Comparison of ENCODE assay signal across 10 cellular contexts in the genomic region with DNA sequence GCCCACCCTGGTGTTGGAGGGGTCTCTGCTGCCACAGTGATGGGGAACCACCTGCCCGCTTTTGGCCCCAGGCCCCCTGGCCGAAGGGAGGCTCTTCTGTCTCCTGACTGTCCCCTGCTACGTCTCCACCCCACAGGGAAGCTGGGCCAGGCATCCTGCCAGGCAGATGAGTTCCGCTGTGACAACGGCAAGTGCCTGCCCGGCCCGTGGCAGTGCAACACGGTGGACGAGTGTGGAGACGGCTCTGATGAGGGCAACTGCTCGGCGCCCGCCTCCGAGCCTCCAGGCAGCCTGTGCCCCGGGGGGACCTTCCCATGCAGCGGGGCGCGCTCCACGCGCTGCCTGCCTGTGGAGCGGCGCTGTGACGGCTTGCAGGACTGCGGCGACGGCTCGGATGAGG. TPM values are rescaled to one million over a fixed set of nuclear protein-coding genes. Genes with fewer than 3 reads are reported as not detected.
"Had no signal": no experiment of that assay in that cellular context is flagged by ENCODE, and none has a peak within 500 bp of the region (broad histone marks: within the 10 kb centered on the region; RNA-seq: fewer than 3 reads in every experiment).

No MANE protein-coding gene starts in this region.

- ATAC-seq: GM23338, HepG2 had no signal

- H3K27ac ChIP-seq: HL-60 had no signal

- H3K36me3 Mint-ChIP-seq: IgD-negative memory B cell had no signal

- H3K4me2 ChIP-seq: GM23338 had no signal

- DNase-seq: H9, HCEC 1CT, HFFc6 had no signal

- FAIRE-seq: H1, H54, HepG2 had no signal

- H3K4me1 Mint-ChIP-seq: GM23338, H9, IgD-negative memory B cell had no signal

- H3K27me3 Mint-ChIP-seq: IgD-negative memory B cell had no signal

- H3K27ac Mint-ChIP-seq: GM23338, H9, HFFc6, IgD-negative memory B cell had no signal

- H3K4me3 Mint-ChIP-seq: GM23338, H9, HFFc6, IgD-negative memory B cell had no signal

- H3K9me3 Mint-ChIP-seq: GM23338, H9, HFFc6, IgD-negative memory B cell had no signal

- H2AFZ ChIP-seq: GM23338 had no signal

- H3K4me3 ChIP-seq: GM23338 had no signal

RNA-seq across cellular contexts. Expression of gene LRP3, which starts 11.0 kb away (rescaled TPM):
- polyA plus RNA-seq: IgD-negative memory B cell had no signal

RNA-seq across cellular contexts. Expression of gene SLC7A10, which starts 20.5 kb away (rescaled TPM):
- total RNA-seq: HFFc6, HT1080 had no signal
- polyA plus RNA-seq: IgD-negative memory B cell had no signal
